In the genomic region with DNA sequence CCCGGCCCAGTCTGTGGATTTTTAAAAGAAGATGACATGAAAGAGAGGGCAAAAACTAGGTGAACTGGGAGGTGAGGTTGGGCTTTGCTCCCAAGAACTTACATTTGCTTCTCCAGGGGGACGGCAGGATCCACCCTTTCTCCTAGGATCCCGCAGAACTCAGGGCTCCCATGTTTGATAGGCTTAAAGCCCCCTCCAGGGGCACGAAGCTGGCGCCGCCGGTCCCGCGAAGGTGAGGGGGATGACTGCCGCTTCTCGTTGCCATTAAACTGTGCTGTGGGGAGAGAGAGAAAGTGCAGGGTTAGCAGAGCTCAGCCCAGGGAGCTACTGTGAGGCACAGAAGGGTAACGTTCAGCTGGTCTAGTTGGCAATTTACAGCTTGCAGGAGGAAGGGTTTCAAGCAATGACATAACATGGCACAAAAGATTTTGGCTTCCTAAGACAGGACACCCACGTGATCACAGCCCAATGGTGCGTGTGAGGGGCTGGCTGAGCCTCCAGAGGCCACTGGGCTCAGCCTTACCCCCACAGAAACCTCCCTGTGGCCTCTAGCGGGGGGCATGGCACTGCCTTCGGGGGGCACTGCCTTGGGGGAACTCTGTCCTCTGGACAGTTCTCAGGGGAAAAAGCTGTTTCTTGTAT, we compare ENCODE assay signal across 1 cellular context.
A peak's percentile ranks its signal among the peaks of the same experiment; 100 is the strongest.
TF ChIP-seq lines count a peak whose summit lies in the region.

No MANE protein-coding gene starts in this region.

TF ChIP-seq in HepG2, 621 proteins besides CTCF, POLR2A, EP300 and RAD21:
- no peak for TF ChIP-seq ZNF790 (CRISPR knock-in tag; IDR thresholded peaks at IDR 0.05; ENCODE audit: borderline replicate concordance)
- TF ChIP-seq RBM22 (optimal IDR thresholded peaks at IDR 0.05; ENCODE audit: low read length) = peak; percentile 95
